1 cellular context compared by ENCODE assay signal in genomic region chr13:50616101-50616500, GRCh38.
TF ChIP-seq lines count a peak whose summit lies in the region.

No MANE protein-coding gene starts in this region.

TF ChIP-seq in IMR-90, 13 proteins besides CTCF, POLR2A, EP300 and RAD21 (continued from another document):
- TF ChIP-seq ELK1 (IDR thresholded peaks at IDR 0.05; ENCODE audit: borderline replicate concordance, low read depth, low read length) (no peak), RCOR1 (IDR thresholded peaks at IDR 0.05; ENCODE audit: insufficient replicate concordance, low read length) (no peak), USF2 (IDR thresholded peaks at IDR 0.05; ENCODE audit: low read depth, low read length) (no peak), MAFK (IDR thresholded peaks at IDR 0.05; ENCODE audit: low read depth, low read length) (no peak), RFX5 (IDR thresholded peaks at IDR 0.05; ENCODE audit: low read depth, low read length) (no peak), SMC3 (IDR thresholded peaks at IDR 0.05; ENCODE audit: low read depth, low read length) (no peak), MAZ (IDR thresholded peaks at IDR 0.05; ENCODE audit: borderline replicate concordance, low read depth, low read length) (no peak), FOS (IDR thresholded peaks at IDR 0.05; ENCODE audit: low read depth, low read length) (no peak)
